Comparison of ENCODE assay signal across 29 cellular contexts in genomic region chrX:78429172-78429571, GRCh38.
"Had no signal": no experiment of that assay in that cellular context is flagged by ENCODE, and none has a peak within 500 bp of the region (broad histone marks: within the 10 kb centered on the region; RNA-seq: fewer than 3 reads in every experiment).

No MANE protein-coding gene starts in this region.

- H3K9me3 ChIP-seq: colonic mucosa, esophagus muscularis mucosa, esophagus squamous epithelium, gastrocnemius medialis, gastroesophageal sphincter, heart right ventricle had no signal

- H3K27me3 ChIP-seq: colonic mucosa, esophagus muscularis mucosa, esophagus squamous epithelium, foreskin keratinocyte, gastrocnemius medialis, gastroesophageal sphincter, heart left ventricle, heart right ventricle had no signal

- H3K36me3 ChIP-seq: colonic mucosa, esophagus muscularis mucosa, esophagus squamous epithelium, gastrocnemius medialis, gastroesophageal sphincter, heart left ventricle, heart right ventricle had no signal

- H3K27ac ChIP-seq: colonic mucosa, coronary artery, dorsolateral prefrontal cortex, epithelial cell of prostate, esophagus muscularis mucosa, esophagus squamous epithelium, foreskin keratinocyte, gastrocnemius medialis, gastroesophageal sphincter, heart left ventricle, heart right ventricle had no signal

- H3K4me1 ChIP-seq: colonic mucosa, esophagus muscularis mucosa, esophagus squamous epithelium, foreskin keratinocyte, gastrocnemius medialis, gastroesophageal sphincter had no signal

- H3K27me3 Mint-ChIP-seq: dendritic cell treated with granulocyte-macrophage colony-stimulating factor and Interleukin-4, amounts not matched to agents 40 ng/mL and 50 ng/mL, for 4 days; effector memory CD8-positive, alpha-beta T cell had no signal

- H3K4me3 Mint-ChIP-seq: dendritic cell treated with granulocyte-macrophage colony-stimulating factor and Interleukin-4, amounts not matched to agents 40 ng/mL and 50 ng/mL, for 4 days; effector memory CD8-positive, alpha-beta T cell; endodermal cell had no signal

- DNase-seq: colonic mucosa; cortex of kidney; dermis blood vessel endothelial cell; dorsolateral prefrontal cortex; effector CD4-positive, alpha-beta T cell; effector CD8-positive, alpha-beta T cell; effector memory CD4-positive, alpha-beta T cell; effector memory CD8-positive, alpha-beta T cell; endodermal cell; erythroblast; esophagus squamous epithelium; foreskin fibroblast; foreskin keratinocyte; foreskin melanocyte; gastrocnemius medialis; glutamatergic neuron; head of caudate nucleus; heart left ventricle; heart right ventricle had no signal

- ATAC-seq: effector memory CD8-positive, alpha-beta T cell; esophagus mucosa; foreskin keratinocyte; gastrocnemius medialis; gastroesophageal sphincter; heart left ventricle; heart right ventricle had no signal

- H3K4me1 Mint-ChIP-seq: endodermal cell had no signal

- FAIRE-seq: colon, endometrium, endothelial cell of umbilical vein, frontal cortex had no signal

- H3K9me3 Mint-ChIP-seq: effector memory CD8-positive, alpha-beta T cell had no signal

- H3K27ac Mint-ChIP-seq: dendritic cell treated with granulocyte-macrophage colony-stimulating factor and Interleukin-4, amounts not matched to agents 40 ng/mL and 50 ng/mL, for 4 days; effector memory CD8-positive, alpha-beta T cell; endodermal cell had no signal

- H3K4me3 ChIP-seq: colonic mucosa, coronary artery, dorsolateral prefrontal cortex, esophagus muscularis mucosa, esophagus squamous epithelium, gastrocnemius medialis, gastroesophageal sphincter, heart left ventricle, heart right ventricle had no signal
